Comparison of ENCODE assay signal across 15 cellular contexts in the genomic region with DNA sequence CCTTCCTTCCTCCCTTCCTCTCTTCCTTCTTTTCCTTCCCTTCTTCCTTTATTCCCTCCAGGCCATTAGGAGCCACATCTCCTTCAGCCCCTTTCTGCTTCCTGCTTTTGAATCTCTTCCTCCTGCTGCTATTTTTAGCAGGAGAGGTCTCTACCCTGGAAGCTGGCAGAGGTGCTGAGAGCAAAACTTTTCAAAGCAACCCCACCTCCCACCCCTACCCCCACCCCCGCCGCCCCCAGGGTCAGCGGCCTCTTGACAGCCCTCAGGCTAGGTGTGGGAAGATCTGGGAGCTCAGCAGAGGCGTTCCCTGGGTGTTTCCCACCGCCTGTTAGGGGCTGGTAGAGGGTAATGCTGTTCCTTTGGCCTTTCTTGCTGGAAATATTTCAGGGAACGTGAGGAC.
"Had no signal": no experiment of that assay in that cellular context is flagged by ENCODE, and none has a peak within 500 bp of the region (broad histone marks: within the 10 kb centered on the region; RNA-seq: fewer than 3 reads in every experiment).

No MANE protein-coding gene starts in this region.

- H3K9me3 Mint-ChIP-seq: activated CD4-positive, alpha-beta T cell treated with anti-CD3 and anti-CD28 coated beads, Interleukin-2, amount 10 ng/mL, durations not matched to agents 24 days and 14 days; activated naive CD4-positive, alpha-beta T cell treated with anti-CD3 and anti-CD28 coated beads, Interleukin-2, amount 50 U/mL, for 24 hours; central memory CD8-positive, alpha-beta T cell; stimulated activated naive CD8-positive, alpha-beta T cell treated with anti-CD3 and anti-CD28 coated beads, Interleukin-15, amount 100 ng/mL, for 72 hours; T-helper 1 cell treated with Interleukin-12 subunit alpha and Interleukin-12 subunit beta and Interleukin-4 antibody, amounts not matched to agents 30 μg/mL and 1 μg/mL, for 36 hours had no signal

- H3K27me3 ChIP-seq: testis, upper lobe of right lung had no signal

- H3K4me3 ChIP-seq: coronary artery, psoas muscle, testis, upper lobe of right lung had no signal

- H3K4me1 ChIP-seq: psoas muscle, testis, upper lobe of right lung had no signal

- H3K36me3 Mint-ChIP-seq: activated naive CD4-positive, alpha-beta T cell treated with anti-CD3 and anti-CD28 coated beads, Interleukin-2, amount 50 U/mL, for 24 hours had no signal

- H3K36me3 ChIP-seq: upper lobe of right lung had no signal

- DNase-seq: activated CD4-positive, alpha-beta T cell treated with anti-CD3 and anti-CD28 coated beads, Interleukin-2, amount 10 ng/mL, durations not matched to agents 24 days and 14 days; activated CD8-positive, alpha-beta memory T cell treated with anti-CD3 and anti-CD28 coated beads, Interleukin-2, amount 50 U/mL, for 4 hours; activated CD8-positive, alpha-beta T cell treated with anti-CD3 and anti-CD28 coated beads, Interleukin-2, amount 10 ng/mL, durations not matched to agents 7 days and 5 days; activated effector memory CD4-positive, alpha-beta T cell treated with anti-CD3 and anti-CD28 coated beads, Interleukin-2, amount 50 U/mL, for 16 hours; activated T-cell treated with anti-CD3 and anti-CD28 coated beads, Interleukin-2, amount 50 U/mL, for 48 hours; amniotic stem cell; foreskin melanocyte; psoas muscle; stimulated activated naive CD8-positive, alpha-beta T cell treated with anti-CD3 and anti-CD28 coated beads, Interleukin-15, amount 100 ng/mL, for 72 hours; testis; upper lobe of right lung had no signal

- H3K27ac Mint-ChIP-seq: activated CD4-positive, alpha-beta T cell treated with anti-CD3 and anti-CD28 coated beads, Interleukin-2, amount 10 ng/mL, durations not matched to agents 24 days and 14 days; activated CD8-positive, alpha-beta T cell treated with anti-CD3 and anti-CD28 coated beads, Interleukin-2, amount 10 ng/mL, durations not matched to agents 7 days and 5 days; activated naive CD4-positive, alpha-beta T cell treated with anti-CD3 and anti-CD28 coated beads, Interleukin-2, amount 50 U/mL, for 24 hours; stimulated activated naive CD8-positive, alpha-beta T cell treated with anti-CD3 and anti-CD28 coated beads, Interleukin-15, amount 100 ng/mL, for 72 hours; T-helper 1 cell treated with Interleukin-12 subunit alpha and Interleukin-12 subunit beta and Interleukin-4 antibody, amounts not matched to agents 30 μg/mL and 1 μg/mL, for 36 hours had no signal

- H3K27ac ChIP-seq: coronary artery, psoas muscle, testis, upper lobe of right lung had no signal

- H3K9me3 ChIP-seq: psoas muscle, testis, upper lobe of right lung had no signal

- H3K4me3 Mint-ChIP-seq: activated CD4-positive, alpha-beta T cell treated with anti-CD3 and anti-CD28 coated beads, Interleukin-2, amount 10 ng/mL, durations not matched to agents 24 days and 14 days; activated CD8-positive, alpha-beta T cell treated with anti-CD3 and anti-CD28 coated beads, Interleukin-2, amount 10 ng/mL, durations not matched to agents 7 days and 5 days; activated naive CD4-positive, alpha-beta T cell treated with anti-CD3 and anti-CD28 coated beads, Interleukin-2, amount 50 U/mL, for 24 hours; central memory CD8-positive, alpha-beta T cell; stimulated activated naive CD8-positive, alpha-beta T cell treated with anti-CD3 and anti-CD28 coated beads, Interleukin-15, amount 100 ng/mL, for 72 hours; T-helper 1 cell treated with Interleukin-12 subunit alpha and Interleukin-12 subunit beta and Interleukin-4 antibody, amounts not matched to agents 30 μg/mL and 1 μg/mL, for 36 hours had no signal

- H3K4me1 Mint-ChIP-seq: activated CD4-positive, alpha-beta T cell treated with anti-CD3 and anti-CD28 coated beads, Interleukin-2, amount 10 ng/mL, durations not matched to agents 24 days and 14 days; activated naive CD4-positive, alpha-beta T cell treated with anti-CD3 and anti-CD28 coated beads, Interleukin-2, amount 50 U/mL, for 24 hours; central memory CD8-positive, alpha-beta T cell; stimulated activated naive CD8-positive, alpha-beta T cell treated with anti-CD3 and anti-CD28 coated beads, Interleukin-15, amount 100 ng/mL, for 72 hours had no signal
